ENCODE assay signal across 1 cellular context in the genomic region with DNA sequence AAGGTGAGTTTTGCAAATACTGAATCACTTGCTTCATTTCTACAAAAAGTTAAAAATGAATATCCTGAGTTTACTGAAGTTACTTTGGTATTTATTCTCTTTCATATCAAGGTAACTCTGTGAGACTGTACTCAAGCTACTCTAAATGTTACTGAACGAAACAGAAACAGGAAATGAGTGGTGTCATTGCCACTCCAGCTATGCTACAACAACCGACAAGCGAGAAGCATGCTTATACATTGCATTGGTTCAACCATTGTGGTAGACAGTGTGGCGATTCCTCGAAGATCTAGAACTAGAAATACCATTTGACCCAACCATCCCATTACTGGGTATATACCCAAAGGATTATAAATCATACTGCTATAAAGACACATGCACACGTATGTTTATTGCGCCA.
TF ChIP-seq lines count a peak whose summit lies in the region.

No MANE protein-coding gene starts in this region.

TF ChIP-seq in HepG2, 621 proteins besides CTCF, POLR2A, EP300 and RAD21 (continued from another document):
- no peak for TF ChIP-seq ZBTB44 (CRISPR knock-in tag; IDR thresholded peaks at IDR 0.05)
